ENCODE assay signal across 29 cellular contexts in genomic region chr11:69618237-69618636, GRCh38.
"Had no signal": no experiment of that assay in that cellular context is flagged by ENCODE, and none has a peak within 500 bp of the region (broad histone marks: within the 10 kb centered on the region; RNA-seq: fewer than 3 reads in every experiment).

No MANE protein-coding gene starts in this region.

- H3K27ac ChIP-seq: adrenal gland, body of pancreas, cardiac muscle cell, colonic mucosa, epithelial cell of prostate, esophagus squamous epithelium, gastroesophageal sphincter had no signal

- H3K4me1 Mint-ChIP-seq: activated CD4-positive, alpha-beta T cell treated with anti-CD3 and anti-CD28 coated beads, Interleukin-2, amount 10 ng/mL, durations not matched to agents 24 days and 14 days; activated CD8-positive, alpha-beta memory T cell treated with anti-CD3 and anti-CD28 coated beads, Interleukin-2, amount 10 ng/mL, durations not matched to agents 7 days and 5 days; activated naive CD4-positive, alpha-beta T cell treated with anti-CD3 and anti-CD28 coated beads, Interleukin-2, amount 50 U/mL, for 24 hours; activated naive CD8-positive, alpha-beta T cell treated with anti-CD3 and anti-CD28 coated beads for 36 hours; activated naive CD8-positive, alpha-beta T cell treated with anti-CD3 and anti-CD28 coated beads, Interleukin-2, amount 50 U/mL, for 24 hours had no signal

- H3K9me3 ChIP-seq: adrenal gland, body of pancreas, colonic mucosa, esophagus squamous epithelium, gastroesophageal sphincter had no signal

- H3K36me3 ChIP-seq: adrenal gland, cardiac muscle cell, colonic mucosa, esophagus squamous epithelium, gastroesophageal sphincter had no signal

- H3K4me3 Mint-ChIP-seq: activated CD4-positive, alpha-beta memory T cell treated with anti-CD3 and anti-CD28 coated beads for 36 hours; activated CD4-positive, alpha-beta T cell treated with anti-CD3 and anti-CD28 coated beads, Interleukin-2, amount 10 ng/mL, durations not matched to agents 24 days and 14 days; activated CD8-positive, alpha-beta memory T cell treated with anti-CD3 and anti-CD28 coated beads, Interleukin-2, amount 10 ng/mL, durations not matched to agents 7 days and 5 days; activated CD8-positive, alpha-beta T cell treated with anti-CD3 and anti-CD28 coated beads, Interleukin-2, amount 10 ng/mL, durations not matched to agents 7 days and 5 days; activated naive CD4-positive, alpha-beta T cell treated with anti-CD3 and anti-CD28 coated beads for 36 hours; activated naive CD4-positive, alpha-beta T cell treated with anti-CD3 and anti-CD28 coated beads, Interleukin-2, amount 50 U/mL, for 24 hours; activated naive CD8-positive, alpha-beta T cell treated with anti-CD3 and anti-CD28 coated beads for 36 hours; activated naive CD8-positive, alpha-beta T cell treated with anti-CD3 and anti-CD28 coated beads, Interleukin-2, amount 50 U/mL, for 24 hours; activated T-helper 1 cell treated with anti-CD3 and anti-CD28 coated beads, Interleukin-12 subunit alpha, Interleukin-12 subunit beta, Interleukin-2, Interleukin-4 antibody, amounts not matched to agents 30 ng/mL and 10 ng/mL and 1 ng/mL, durations not matched to agents 14 hours and 24 hours and 36 hours; WTC11 had no signal

- H3K9me3 Mint-ChIP-seq: activated CD4-positive, alpha-beta memory T cell treated with anti-CD3 and anti-CD28 coated beads for 36 hours; activated CD4-positive, alpha-beta T cell treated with anti-CD3 and anti-CD28 coated beads, Interleukin-2, amount 10 ng/mL, durations not matched to agents 24 days and 14 days; activated naive CD4-positive, alpha-beta T cell treated with anti-CD3 and anti-CD28 coated beads for 36 hours; activated naive CD4-positive, alpha-beta T cell treated with anti-CD3 and anti-CD28 coated beads, Interleukin-2, amount 50 U/mL, for 24 hours; activated naive CD8-positive, alpha-beta T cell treated with anti-CD3 and anti-CD28 coated beads for 36 hours; activated naive CD8-positive, alpha-beta T cell treated with anti-CD3 and anti-CD28 coated beads, Interleukin-2, amount 50 U/mL, for 24 hours; activated T-helper 1 cell treated with anti-CD3 and anti-CD28 coated beads, Interleukin-12 subunit alpha, Interleukin-12 subunit beta, Interleukin-2, Interleukin-4 antibody, amounts not matched to agents 30 ng/mL and 10 ng/mL and 1 ng/mL, durations not matched to agents 14 hours and 24 hours and 36 hours; activated T-helper 2 cell treated with anti-CD3 and anti-CD28 coated beads, Interferon-gamma antibody, Interleukin-2, Interleukin-4, amounts not matched to agents 10 μg/mL and 5 μg/mL and 100 μg/mL, durations not matched to agents 14 hours and 24 hours and 36 hours; WTC11 had no signal

- H3K27me3 Mint-ChIP-seq: activated CD4-positive, alpha-beta T cell treated with anti-CD3 and anti-CD28 coated beads, Interleukin-2, amount 10 ng/mL, durations not matched to agents 24 days and 14 days; activated naive CD4-positive, alpha-beta T cell treated with anti-CD3 and anti-CD28 coated beads, Interleukin-2, amount 50 U/mL, for 24 hours had no signal

- H3K4me1 ChIP-seq: adrenal gland, body of pancreas, colonic mucosa, gastroesophageal sphincter had no signal

- H3K27me3 ChIP-seq: adrenal gland, body of pancreas, cardiac muscle cell, colonic mucosa, esophagus squamous epithelium had no signal

- H3K36me3 Mint-ChIP-seq: activated CD4-positive, alpha-beta memory T cell treated with anti-CD3 and anti-CD28 coated beads for 36 hours; activated CD8-positive, alpha-beta memory T cell treated with anti-CD3 and anti-CD28 coated beads, Interleukin-2, amount 10 ng/mL, durations not matched to agents 7 days and 5 days; activated naive CD4-positive, alpha-beta T cell treated with anti-CD3 and anti-CD28 coated beads, Interleukin-2, amount 50 U/mL, for 24 hours; activated naive CD8-positive, alpha-beta T cell treated with anti-CD3 and anti-CD28 coated beads for 36 hours; WTC11 had no signal

- DNase-seq: activated CD4-positive, alpha-beta memory T cell treated with anti-CD3 and anti-CD28 coated beads for 36 hours; activated CD4-positive, alpha-beta T cell treated with anti-CD3 and anti-CD28 coated beads for 1 hour; activated CD4-positive, alpha-beta T cell treated with anti-CD3 and anti-CD28 coated beads, Interleukin-2, amount 10 ng/mL, durations not matched to agents 24 days and 14 days; activated CD8-positive, alpha-beta memory T cell treated with anti-CD3 and anti-CD28 coated beads, Interleukin-2, amount 10 ng/mL, durations not matched to agents 7 days and 5 days; activated CD8-positive, alpha-beta memory T cell treated with anti-CD3 and anti-CD28 coated beads, Interleukin-2, amount 50 U/mL, for 4 hours; activated CD8-positive, alpha-beta T cell treated with anti-CD3 and anti-CD28 coated beads, Interleukin-2, amount 10 ng/mL, durations not matched to agents 7 days and 5 days; activated effector memory CD4-positive, alpha-beta T cell treated with anti-CD3 and anti-CD28 coated beads, Interleukin-2, amount 50 U/mL, for 16 hours; activated naive CD4-positive, alpha-beta T cell treated with anti-CD3 and anti-CD28 coated beads for 36 hours; activated naive CD8-positive, alpha-beta T cell treated with anti-CD3 and anti-CD28 coated beads for 36 hours; activated naive CD8-positive, alpha-beta T cell treated with anti-CD3 and anti-CD28 coated beads, Interleukin-2, amount 50 U/mL, for 24 hours; activated T-cell treated with anti-CD3 and anti-CD28 coated beads, Interleukin-2, amount 50 U/mL, for 1 hour; activated T-cell treated with anti-CD3 and anti-CD28 coated beads, Interleukin-2, amount 50 U/mL, for 48 hours; adrenal gland; amygdala; body of pancreas; central memory CD4-positive, alpha-beta T cell; cerebellar nuclear complex; colonic mucosa; effector CD8-positive, alpha-beta T cell; esophagus squamous epithelium; foreskin melanocyte; T-helper 2 cell had no signal

- H3K4me3 ChIP-seq: adrenal gland, body of pancreas, cardiac muscle cell, colonic mucosa, esophagus squamous epithelium, gastroesophageal sphincter had no signal

- ATAC-seq: activated CD8-positive, alpha-beta memory T cell treated with anti-CD3 and anti-CD28 coated beads, Interleukin-2, amount 10 ng/mL, durations not matched to agents 7 days and 5 days; activated CD8-positive, alpha-beta T cell treated with anti-CD3 and anti-CD28 coated beads, Interleukin-2, amount 10 ng/mL, durations not matched to agents 7 days and 5 days; activated naive CD8-positive, alpha-beta T cell treated with anti-CD3 and anti-CD28 coated beads, Interleukin-2, amount 50 U/mL, for 24 hours; body of pancreas; gastroesophageal sphincter; WTC11 had no signal

- H3K27ac Mint-ChIP-seq: activated CD4-positive, alpha-beta memory T cell treated with anti-CD3 and anti-CD28 coated beads for 36 hours; activated CD4-positive, alpha-beta T cell treated with anti-CD3 and anti-CD28 coated beads, Interleukin-2, amount 10 ng/mL, durations not matched to agents 24 days and 14 days; activated CD8-positive, alpha-beta memory T cell treated with anti-CD3 and anti-CD28 coated beads, Interleukin-2, amount 10 ng/mL, durations not matched to agents 7 days and 5 days; activated CD8-positive, alpha-beta T cell treated with anti-CD3 and anti-CD28 coated beads, Interleukin-2, amount 10 ng/mL, durations not matched to agents 7 days and 5 days; activated naive CD4-positive, alpha-beta T cell treated with anti-CD3 and anti-CD28 coated beads for 36 hours; activated naive CD4-positive, alpha-beta T cell treated with anti-CD3 and anti-CD28 coated beads, Interleukin-2, amount 50 U/mL, for 24 hours; activated naive CD8-positive, alpha-beta T cell treated with anti-CD3 and anti-CD28 coated beads for 36 hours; activated naive CD8-positive, alpha-beta T cell treated with anti-CD3 and anti-CD28 coated beads, Interleukin-2, amount 50 U/mL, for 24 hours; activated T-helper 1 cell treated with anti-CD3 and anti-CD28 coated beads, Interleukin-12 subunit alpha, Interleukin-12 subunit beta, Interleukin-2, Interleukin-4 antibody, amounts not matched to agents 30 ng/mL and 10 ng/mL and 1 ng/mL, durations not matched to agents 14 hours and 24 hours and 36 hours; activated T-helper 2 cell treated with anti-CD3 and anti-CD28 coated beads, Interferon-gamma antibody, Interleukin-2, Interleukin-4, amounts not matched to agents 10 μg/mL and 5 μg/mL and 100 μg/mL, durations not matched to agents 14 hours and 24 hours and 36 hours; WTC11 had no signal
